1 cellular context compared by ENCODE assay signal in the genomic region with DNA sequence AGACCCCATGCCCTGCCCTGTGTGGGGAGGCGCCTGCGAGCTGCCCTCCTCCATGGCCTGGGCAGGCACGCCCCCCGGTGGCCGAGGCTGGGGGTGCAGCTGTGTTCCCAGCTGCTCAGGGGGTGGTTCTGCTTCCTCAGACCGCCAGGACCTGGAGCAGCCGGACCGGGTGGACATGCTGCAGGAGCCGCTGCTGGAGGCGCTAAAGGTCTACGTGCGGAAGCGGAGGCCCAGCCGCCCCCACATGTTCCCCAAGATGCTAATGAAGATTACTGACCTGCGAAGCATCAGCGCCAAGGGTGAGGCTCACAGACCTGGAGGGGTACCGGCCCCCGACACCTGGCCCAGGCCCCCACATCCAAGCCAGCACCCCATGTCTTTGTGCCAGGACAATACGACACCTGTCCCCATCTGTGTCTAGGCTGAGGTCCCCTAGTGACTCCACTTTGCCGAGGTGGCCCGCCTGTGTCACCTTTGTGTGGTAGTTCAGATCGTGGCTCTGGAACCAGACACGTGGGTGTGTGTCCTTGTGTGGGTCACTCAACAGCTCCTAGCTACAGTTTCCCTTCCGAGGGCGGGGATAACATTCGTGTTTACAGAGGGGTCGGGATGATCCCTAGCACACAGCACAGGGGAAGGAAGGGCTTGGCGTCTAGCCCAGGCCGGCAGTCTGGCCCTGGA.
TF ChIP-seq lines count a peak whose summit lies in the region.

No MANE protein-coding gene starts in this region.

TF ChIP-seq in HEK293, 187 proteins besides CTCF, POLR2A, EP300 and RAD21 (continued from another document):
- TF ChIP-seq, protein P1, sequence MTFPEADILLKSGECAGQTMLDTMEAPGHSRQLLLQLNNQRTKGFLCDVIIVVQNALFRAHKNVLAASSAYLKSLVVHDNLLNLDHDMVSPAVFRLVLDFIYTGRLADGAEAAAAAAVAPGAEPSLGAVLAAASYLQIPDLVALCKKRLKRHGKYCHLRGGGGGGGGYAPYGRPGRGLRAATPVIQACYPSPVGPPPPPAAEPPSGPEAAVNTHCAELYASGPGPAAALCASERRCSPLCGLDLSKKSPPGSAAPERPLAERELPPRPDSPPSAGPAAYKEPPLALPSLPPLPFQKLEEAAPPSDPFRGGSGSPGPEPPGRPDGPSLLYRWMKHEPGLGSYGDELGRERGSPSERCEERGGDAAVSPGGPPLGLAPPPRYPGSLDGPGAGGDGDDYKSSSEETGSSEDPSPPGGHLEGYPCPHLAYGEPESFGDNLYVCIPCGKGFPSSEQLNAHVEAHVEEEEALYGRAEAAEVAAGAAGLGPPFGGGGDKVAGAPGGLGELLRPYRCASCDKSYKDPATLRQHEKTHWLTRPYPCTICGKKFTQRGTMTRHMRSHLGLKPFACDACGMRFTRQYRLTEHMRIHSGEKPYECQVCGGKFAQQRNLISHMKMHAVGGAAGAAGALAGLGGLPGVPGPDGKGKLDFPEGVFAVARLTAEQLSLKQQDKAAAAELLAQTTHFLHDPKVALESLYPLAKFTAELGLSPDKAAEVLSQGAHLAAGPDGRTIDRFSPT (tag by site-specific recombination; IDR thresholded peaks at IDR 0.05), result peak; percentile 41; the same call in 1 of the 2 replicates
- peak; percentile 48; the same call in 1 of the 2 replicates for TF ChIP-seq SP7 (tag by site-specific recombination; IDR thresholded peaks at IDR 0.05)
- peak; percentile 68 for TF ChIP-seq ZNF654 (tag by site-specific recombination; IDR thresholded peaks at IDR 0.05; ENCODE audit: low read depth)
- peak; percentile 43; the same call in 1 of the 2 replicates for TF ChIP-seq ZNF660 (tag by site-specific recombination; IDR thresholded peaks at IDR 0.05)
- TF ChIP-seq, protein P2, sequence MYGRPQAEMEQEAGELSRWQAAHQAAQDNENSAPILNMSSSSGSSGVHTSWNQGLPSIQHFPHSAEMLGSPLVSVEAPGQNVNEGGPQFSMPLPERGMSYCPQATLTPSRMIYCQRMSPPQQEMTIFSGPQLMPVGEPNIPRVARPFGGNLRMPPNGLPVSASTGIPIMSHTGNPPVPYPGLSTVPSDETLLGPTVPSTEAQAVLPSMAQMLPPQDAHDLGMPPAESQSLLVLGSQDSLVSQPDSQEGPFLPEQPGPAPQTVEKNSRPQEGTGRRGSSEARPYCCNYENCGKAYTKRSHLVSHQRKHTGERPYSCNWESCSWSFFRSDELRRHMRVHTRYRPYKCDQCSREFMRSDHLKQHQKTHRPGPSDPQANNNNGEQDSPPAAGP (tag by site-specific recombination; IDR thresholded peaks at IDR 0.05), result peak; percentile 51
- TF ChIP-seq ZNF501 (tag by site-specific recombination; IDR thresholded peaks at IDR 0.05), result 0 out of 2 replicates have a peak, but pooled peaks have one; percentile 50
- peak; percentile 40; the same call in 1 of the 2 replicates for TF ChIP-seq ZFHX2 (tag by site-specific recombination; conservative IDR thresholded peaks at IDR 0.05)
- peak; percentile 39 for TF ChIP-seq ZNF629 (tag by site-specific recombination; IDR thresholded peaks at IDR 0.05)
- no peak for TF ChIP-seq RBAK (tag by site-specific recombination; IDR thresholded peaks at IDR 0.05)
- no peak for TF ChIP-seq ZNF23 (tag by site-specific recombination; IDR thresholded peaks at IDR 0.05; ENCODE audit: borderline replicate concordance)
- no peak for TF ChIP-seq ZNF747 (tag by site-specific recombination; IDR thresholded peaks at IDR 0.05)
- TF ChIP-seq ZNF121 (tag by site-specific recombination; IDR thresholded peaks at IDR 0.05), result peak; percentile 39; the same call in 1 of the 2 replicates
- TF ChIP-seq, protein P3, sequence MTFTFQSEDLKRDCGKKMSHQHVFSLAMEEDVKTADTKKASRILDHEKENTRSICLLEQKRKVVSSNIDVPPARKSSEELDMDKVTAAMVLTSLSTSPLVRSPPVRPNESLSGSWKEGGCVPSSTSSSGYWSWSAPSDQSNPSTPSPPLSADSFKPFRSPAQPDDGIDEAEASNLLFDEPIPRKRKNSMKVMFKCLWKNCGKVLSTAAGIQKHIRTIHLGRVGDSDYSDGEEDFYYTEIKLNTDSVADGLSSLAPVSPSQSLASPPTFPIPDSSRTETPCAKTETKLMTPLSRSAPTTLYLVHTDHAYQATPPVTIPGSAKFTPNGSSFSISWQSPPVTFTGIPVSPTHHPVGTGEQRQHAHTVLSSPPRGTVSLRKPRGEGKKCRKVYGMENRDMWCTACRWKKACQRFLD (tag by site-specific recombination; IDR thresholded peaks at IDR 0.05), result no peak
- no peak for TF ChIP-seq MZF1 (tag by site-specific recombination; IDR thresholded peaks at IDR 0.05; ENCODE audit: borderline replicate concordance)
- TF ChIP-seq, protein P4, sequence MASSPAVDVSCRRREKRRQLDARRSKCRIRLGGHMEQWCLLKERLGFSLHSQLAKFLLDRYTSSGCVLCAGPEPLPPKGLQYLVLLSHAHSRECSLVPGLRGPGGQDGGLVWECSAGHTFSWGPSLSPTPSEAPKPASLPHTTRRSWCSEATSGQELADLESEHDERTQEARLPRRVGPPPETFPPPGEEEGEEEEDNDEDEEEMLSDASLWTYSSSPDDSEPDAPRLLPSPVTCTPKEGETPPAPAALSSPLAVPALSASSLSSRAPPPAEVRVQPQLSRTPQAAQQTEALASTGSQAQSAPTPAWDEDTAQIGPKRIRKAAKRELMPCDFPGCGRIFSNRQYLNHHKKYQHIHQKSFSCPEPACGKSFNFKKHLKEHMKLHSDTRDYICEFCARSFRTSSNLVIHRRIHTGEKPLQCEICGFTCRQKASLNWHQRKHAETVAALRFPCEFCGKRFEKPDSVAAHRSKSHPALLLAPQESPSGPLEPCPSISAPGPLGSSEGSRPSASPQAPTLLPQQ (tag by site-specific recombination; IDR thresholded peaks at IDR 0.05), result no peak
- peak; percentile 65 for TF ChIP-seq EGR2 (tag by site-specific recombination; IDR thresholded peaks at IDR 0.05; ENCODE audit: low read depth)
